8 cellular contexts compared by ENCODE assay signal in the genomic region with DNA sequence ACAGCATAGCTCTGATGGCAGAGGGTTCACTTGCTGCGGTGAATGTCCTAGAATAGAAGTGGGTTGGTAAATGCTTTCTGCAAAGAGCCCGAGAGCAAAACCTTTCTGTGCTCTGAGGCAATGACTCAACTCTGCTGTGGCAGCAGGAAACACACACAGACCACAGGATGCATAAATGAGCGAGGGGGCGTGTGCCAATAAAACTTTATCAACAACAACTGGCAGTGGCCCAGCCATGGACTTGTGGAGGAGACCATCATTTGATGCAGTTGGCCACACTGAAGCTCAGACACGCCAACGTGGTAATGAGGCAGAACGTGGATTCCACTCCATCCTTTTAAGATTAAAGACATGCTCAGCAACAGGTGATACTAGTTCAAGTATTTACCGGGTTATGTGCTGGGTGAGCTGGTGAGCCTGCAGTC. TPM values are rescaled to one million over a fixed set of nuclear protein-coding genes. Genes with fewer than 3 reads are reported as not detected.
DNase-seq lines count a peak whose midpoint lies in the region; ATAC-seq and TF ChIP-seq lines count a peak whose summit lies in the region.

No MANE protein-coding gene starts in this region.

- no peaks in the 10 kb centered on the region for H3K27me3 ChIP-seq in SU-DHL-6 (ENCODE audit: low read length)

- H3K36me3 ChIP-seq in SU-DHL-6 (ENCODE audit: low read length): no peaks in the 10 kb centered on the region

- DNase-seq in Right ventricle myocardium superior (peak; percentile 42), cardiac septum (ENCODE audit: low spot score) (no peak), natural killer cell (peak; percentile 53), NCI-H1092 (lab: John Stamatoyannopoulos, UW) (no peak), NCI-H1092 treated with DMSO at 0.1 percent for 48 hours (lab: John Stamatoyannopoulos, UW) (no peak)
- peak; percentile 76 to 77 for DNase-seq in activated naive CD4-positive, alpha-beta T cell treated with anti-CD3 and anti-CD28 coated beads, Interleukin-2, amount 50 U/mL, for 72 hours (ENCODE audit: low spot score in 2 of 2)

- H3K27ac ChIP-seq in SU-DHL-6 (ENCODE audit: low read depth, low read length): peak overlapping the region; percentile 92

- no peaks in the 10 kb centered on the region for H3K36me3 Mint-ChIP-seq in activated naive CD4-positive, alpha-beta T cell treated with anti-CD3 and anti-CD28 coated beads, Interleukin-2, amount 50 U/mL, for 72 hours
- H3K36me3 Mint-ChIP-seq in natural killer cell: no peaks in the 10 kb centered on the region

- peak overlapping the region; percentile 76 for H3K4me3 Mint-ChIP-seq in natural killer cell

- H3K9ac ChIP-seq in SU-DHL-6 (ENCODE audit: low read length): peak overlapping the region; percentile 66

- no peak overlapping the region for H2AFZ ChIP-seq in SU-DHL-6 (ENCODE audit: low read depth, low read length, severe bottlenecking)

- no peaks in the 10 kb centered on the region for H3K9me3 ChIP-seq in SU-DHL-6 (ENCODE audit: insufficient read depth, low read length)

- no peaks in the 10 kb centered on the region for H3K9me2 ChIP-seq in SU-DHL-6 (replicated peaks; ENCODE audit: insufficient read depth, low read length)

- H3K4me3 ChIP-seq in SU-DHL-6 (ENCODE audit: insufficient read depth, low read length, poor library complexity, severe bottlenecking): peak overlapping the region; percentile 54

- peaks cover 2 to 3% of the 10 kb centered on the region in 2 donors for H3K27me3 Mint-ChIP-seq in natural killer cell (ENCODE audit: low read depth in 2 of 2)

- intact Hi-C loops in Right ventricle myocardium superior (cut with DNase I) (no loop called here), cardiac septum (cut with DNase I) (no loop called here), natural killer cell (cut with micrococcal nuclease) (no loop called here)

- H3F3A ChIP-seq in SU-DHL-6 (ENCODE audit: insufficient read depth): peaks cover 35% of the 10 kb centered on the region

- peak overlapping the region; percentile 67 for H3K4me2 ChIP-seq in SU-DHL-6 (ENCODE audit: low read depth, low read length, poor library complexity, severe bottlenecking)

- peaks cover 16 to 36% of the 10 kb centered on the region in 2 donors for H3K4me1 Mint-ChIP-seq in natural killer cell

- peaks cover 13% of the 10 kb centered on the region for H3K79me2 ChIP-seq in SU-DHL-6 (ENCODE audit: insufficient read depth, low read length)

- no peaks in the 10 kb centered on the region for H4K20me1 ChIP-seq in SU-DHL-6 (ENCODE audit: low read depth, low read length)

- TF ChIP-seq CTCF in SU-DHL-6 (IDR thresholded peaks at IDR 0.05; ENCODE audit: insufficient read depth, low read length, poor library complexity, severe bottlenecking) (no peak), natural killer cell (IDR thresholded peaks at IDR 0.05) (no peak)

- H3K27ac Mint-ChIP-seq in activated naive CD4-positive, alpha-beta T cell treated with anti-CD3 and anti-CD28 coated beads, Interleukin-2, amount 50 U/mL, for 72 hours: peak overlapping the region; percentile 87 to 99
- H3K27ac Mint-ChIP-seq in natural killer cell: peak overlapping the region; percentile 91 to 93

- H3K9me3 Mint-ChIP-seq in activated naive CD4-positive, alpha-beta T cell treated with anti-CD3 and anti-CD28 coated beads, Interleukin-2, amount 50 U/mL, for 72 hours: no peaks in the 10 kb centered on the region
- H3K9me3 Mint-ChIP-seq in natural killer cell: no peaks in the 10 kb centered on the region

- no peak for ATAC-seq in Right ventricle myocardium superior (ENCODE audit: poor library complexity)
- ATAC-seq in HG03175 (IDR thresholded peaks at IDR 0.05; ENCODE audit: unreplicated experiment): peak; percentile 97
- peak; percentile 92 to 93 for ATAC-seq in activated naive CD4-positive, alpha-beta T cell treated with anti-CD3 and anti-CD28 coated beads, Interleukin-2, amount 50 U/mL, for 72 hours
- peak; percentile 86 to 95 (median 92) for ATAC-seq in natural killer cell

RNA-seq across cellular contexts. Expression of a gene that starts 6.8 kb away (rescaled TPM):
- 65.5 TPM for total RNA-seq in Right ventricle myocardium superior
- total RNA-seq in cardiac septum: 43.2 TPM
- total RNA-seq in activated naive CD4-positive, alpha-beta T cell treated with anti-CD3 and anti-CD28 coated beads, Interleukin-2, amount 50 U/mL, for 72 hours: 10 to 100 TPM; 60.4 to 69.6 TPM
- total RNA-seq in natural killer cell: 10 to 100 TPM; 14.1 to 21.2 (median 17.1) TPM

RNA-seq across cellular contexts. Expression of a gene that starts 8.4 kb away (rescaled TPM):
- total RNA-seq in Right ventricle myocardium superior (126 TPM), cardiac septum (78.6 TPM), natural killer cell (10 to 100 TPM; 19.2 to 25.9 (median 22.5) TPM)
- total RNA-seq in activated naive CD4-positive, alpha-beta T cell treated with anti-CD3 and anti-CD28 coated beads, Interleukin-2, amount 50 U/mL, for 72 hours: 10 to 100 TPM; 32.3 to 32.6 TPM

Comparison
In these comparisons a context has a peak if more than half of its experiments do, and no peak if none do; other contexts are left out.
1. DNase-seq: peak in Right ventricle myocardium superior (single experiment), activated naive CD4-positive, alpha-beta T cell treated with anti-CD3 and anti-CD28 coated beads, Interleukin-2, amount 50 U/mL, for 72 hours (2 of 2) and natural killer cell (single experiment); none in cardiac septum (single experiment), NCI-H1092 (single experiment) and NCI-H1092 treated with DMSO at 0.1 percent for 48 hours (single experiment).